ENCODE assay signal across 9 cellular contexts in genomic region chr14:56482306-56482705, GRCh38.
A peak's percentile ranks its signal among the peaks of the same experiment; 100 is the strongest.
DNase-seq lines count a peak whose midpoint lies in the region; ATAC-seq, FAIRE-seq and TF ChIP-seq lines count a peak whose summit lies in the region.
"Had no signal": no experiment of that assay in that cellular context is flagged by ENCODE, and none has a peak within 500 bp of the region (broad histone marks: within the 10 kb centered on the region; RNA-seq: fewer than 3 reads in every experiment).

No MANE protein-coding gene starts in this region.

- WGBS in K562 (ENCODE audit: insufficient coverage, low coverage, missing lambda C conversion rate) = 4% methylated on average over 4 of the region's 5 CpGs

- no peaks in the 10 kb centered on the region for H3K36me3 Mint-ChIP-seq in activated naive CD8-positive, alpha-beta T cell treated with anti-CD3 and anti-CD28 coated beads for 36 hours

- no peak overlapping the region for H2AFZ ChIP-seq in K562 (ENCODE audit: low read depth, low read length)

- ATAC-seq in K562 = peak; percentile 69
- ATAC-seq in left ventricle myocardium superior = no peak

- no peaks in the 10 kb centered on the region for H4K20me1 ChIP-seq in K562 (replicated peaks; ENCODE audit: control insufficient read depth, insufficient read depth, low read length)

- no peak for FAIRE-seq in K562 (lab: Jason Lieb, UNC)

- CTCF ChIA-PET in K562 (lab: Yijun Ruan, JAX; ENCODE audit: low intra/inter-chr PET ratio) = interaction anchor here (0.7 to 1.4 kb wide), 4 partner anchors 618 to 1036 kb away, joined by 3 to 7 read pairs (median 3); no protein-coding TSS in a partner anchor

- intact Hi-C loops in K562 (cut with micrococcal nuclease) (loop anchor here (10.0 kb wide), 1 partner anchor 812 kb away; no protein-coding TSS in a partner anchor), left ventricle myocardium superior (cut with micrococcal nuclease) (no loop called here)

- H3K9ac ChIP-seq in K562 (ENCODE audit: insufficient read depth in 1 of 2, low read depth in 2 of 2, low read length in 2 of 2) = no peak overlapping the region

- no peaks in the 10 kb centered on the region for H3K36me3 ChIP-seq in K562 (ENCODE audit: control insufficient read depth, insufficient read depth, low read length)

- H3K9me3 Mint-ChIP-seq in activated naive CD8-positive, alpha-beta T cell treated with anti-CD3 and anti-CD28 coated beads for 36 hours = no peaks in the 10 kb centered on the region

- peaks cover 5% of the 10 kb centered on the region for H3K27me3 Mint-ChIP-seq in activated naive CD8-positive, alpha-beta T cell treated with anti-CD3 and anti-CD28 coated beads for 36 hours

- no peaks in the 10 kb centered on the region for H3K4me1 Mint-ChIP-seq in activated naive CD8-positive, alpha-beta T cell treated with anti-CD3 and anti-CD28 coated beads for 36 hours
- H3K4me1 Mint-ChIP-seq: B cell had no signal

- in situ Hi-C loops in K562 (cut with MboI) = loop anchor here (25.0 kb wide), 3 partner anchors 705 to 1580 kb away; no protein-coding TSS in a partner anchor

- H3K4me3 Mint-ChIP-seq in activated naive CD8-positive, alpha-beta T cell treated with anti-CD3 and anti-CD28 coated beads for 36 hours = no peak overlapping the region
- H3K4me3 Mint-ChIP-seq: B cell had no signal

- no peaks in the 10 kb centered on the region for H3K4me1 ChIP-seq in K562 (replicated peaks in 1 of 2; ENCODE audit: control insufficient read depth in 2 of 2, insufficient read depth in 2 of 2, low read length in 2 of 2)

- no peaks in the 10 kb centered on the region for H3K9me1 ChIP-seq in K562 (ENCODE audit: control insufficient read depth, insufficient read depth, low read length)

- H3K4me3 ChIP-seq in K562 = no peak overlapping the region

- no peak overlapping the region for H3K27ac ChIP-seq in K562 (ENCODE audit: extremely low read depth, low read depth, low read length)

- no TSS peak for BruUV-seq in K562 (replicated peaks; lab: Mats Ljungman, UMichigan)

- peak; percentile 7 to 37 (median 33); a peak in 3 of 6 replicates for TF ChIP-seq CTCF in K562 (IDR thresholded peaks at IDR 0.05 in 2 of 3, conservative IDR thresholded peaks at IDR 0.05 in 1 of 3; ENCODE audit: insufficient read depth in 2 of 3, low read depth in 1 of 3, low read length in 3 of 3)

- no peaks in the 10 kb centered on the region for H3K9me3 ChIP-seq in K562 (replicated peaks; ENCODE audit: control insufficient read depth, insufficient read depth, low read depth, low read length)

- POLR2A ChIA-PET in K562 (lab: Yijun Ruan, JAX) = interaction anchor here (1.2 kb wide), 1 partner anchor 441 kb away, joined by 4 read pairs; no protein-coding TSS in a partner anchor

- no peak for TF ChIP-seq POLR2A in K562 (conservative IDR thresholded peaks at IDR 0.05)

- H3K27ac Mint-ChIP-seq in activated naive CD8-positive, alpha-beta T cell treated with anti-CD3 and anti-CD28 coated beads for 36 hours = no peak overlapping the region
- H3K27ac Mint-ChIP-seq: B cell had no signal

- no peak overlapping the region for H3K4me2 ChIP-seq in K562 (ENCODE audit: insufficient read depth, low read length)

- H3K79me2 ChIP-seq in K562 (ENCODE audit: control insufficient read depth, insufficient read depth, low read length) = no peaks in the 10 kb centered on the region

- DNase-seq in NCI-H2227 (lab: John Stamatoyannopoulos, UW; ENCODE audit: unreplicated experiment) (peak; percentile 46), NCI-H2227 treated with DMSO at 0.1 percent for 48 hours (lab: John Stamatoyannopoulos, UW) (no peak), NCI-H2029 (lab: John Stamatoyannopoulos, UW) (peak; percentile 55), K562 (ENCODE audit: extremely low read depth in 1 of 4, low spot score in 3 of 4) (peak; percentile 9 to 12 (median 11)), retina (peak; percentile 21), cerebellar nuclear complex (lab: John Stamatoyannopoulos, UW) (no peak), left ventricle myocardium superior (no peak)
- no peak for DNase-seq in activated naive CD8-positive, alpha-beta T cell treated with anti-CD3 and anti-CD28 coated beads for 36 hours

- H3K27me3 ChIP-seq in K562 (ENCODE audit: control insufficient read depth in 2 of 2, insufficient read depth in 2 of 2, low read length in 2 of 2) = no peaks in the 10 kb centered on the region; a peak in 1 of 5 replicates

- TF ChIP-seq RAD21 in K562 (CRISPR knock-in tag; conservative IDR thresholded peaks at IDR 0.05 in 1 of 2, IDR thresholded peaks at IDR 0.05 in 1 of 2) = peak; percentile 20 to 52; a peak in 1 of 4 replicates

- TF ChIP-seq EP300 in K562 (IDR thresholded peaks at IDR 0.05; ENCODE audit: low read length) = no peak

TF ChIP-seq in K562, 482 proteins besides CTCF, POLR2A, EP300 and RAD21:
- TF ChIP-seq MLX (CRISPR knock-in tag; conservative IDR thresholded peaks at IDR 0.05) (no peak), USF2 (CRISPR knock-in tag; IDR thresholded peaks at IDR 0.05) (no peak), NELFE (IDR thresholded peaks at IDR 0.05; ENCODE audit: insufficient read depth, insufficient read length) (no peak), HNRNPH1 (optimal IDR thresholded peaks at IDR 0.05; ENCODE audit: low read depth, low read length) (no peak), HDAC6 (IDR thresholded peaks at IDR 0.05; ENCODE audit: low read depth, low read length) (no peak), ZNF586 (CRISPR knock-in tag; conservative IDR thresholded peaks at IDR 0.05) (no peak), CEBPG (CRISPR knock-in tag; IDR thresholded peaks at IDR 0.05) (no peak), CEBPG (tag; conservative IDR thresholded peaks at IDR 0.05 in 1 of 2, IDR thresholded peaks at IDR 0.05 in 1 of 2) (peak; percentile 27 to 55; a peak in 1 of 4 replicates), HNRNPLL (IDR thresholded peaks at IDR 0.05; ENCODE audit: low read depth, low read length, poor library complexity, severe bottlenecking) (no peak), ZNF583 (CRISPR knock-in tag; IDR thresholded peaks at IDR 0.05) (no peak), CBX3 (IDR thresholded peaks at IDR 0.05; ENCODE audit: borderline replicate concordance in 1 of 2, low read length in 2 of 2) (no peak), ZNF184 (CRISPR knock-in tag; IDR thresholded peaks at IDR 0.05) (no peak), CEBPB (tag; IDR thresholded peaks at IDR 0.05) (peak; percentile 33; the same call in 1 of the 2 replicates), SUPT5H (IDR thresholded peaks at IDR 0.05) (no peak)
TF ChIP-seq in K562: peak in this region for 2.

Comparison
In these comparisons a context has a peak if more than half of its experiments do, and no peak if none do; other contexts are left out.
1. DNase-seq: peak in NCI-H2227 (single experiment), NCI-H2029 (single experiment), K562 (4 of 4) and retina (single experiment); none in NCI-H2227 treated with DMSO at 0.1 percent for 48 hours (single experiment), cerebellar nuclear complex (0 of 2), activated naive CD8-positive, alpha-beta T cell treated with anti-CD3 and anti-CD28 coated beads for 36 hours (single experiment) and left ventricle myocardium superior (single experiment).